Comparison of ENCODE assay signal across 8 cellular contexts in the genomic region with DNA sequence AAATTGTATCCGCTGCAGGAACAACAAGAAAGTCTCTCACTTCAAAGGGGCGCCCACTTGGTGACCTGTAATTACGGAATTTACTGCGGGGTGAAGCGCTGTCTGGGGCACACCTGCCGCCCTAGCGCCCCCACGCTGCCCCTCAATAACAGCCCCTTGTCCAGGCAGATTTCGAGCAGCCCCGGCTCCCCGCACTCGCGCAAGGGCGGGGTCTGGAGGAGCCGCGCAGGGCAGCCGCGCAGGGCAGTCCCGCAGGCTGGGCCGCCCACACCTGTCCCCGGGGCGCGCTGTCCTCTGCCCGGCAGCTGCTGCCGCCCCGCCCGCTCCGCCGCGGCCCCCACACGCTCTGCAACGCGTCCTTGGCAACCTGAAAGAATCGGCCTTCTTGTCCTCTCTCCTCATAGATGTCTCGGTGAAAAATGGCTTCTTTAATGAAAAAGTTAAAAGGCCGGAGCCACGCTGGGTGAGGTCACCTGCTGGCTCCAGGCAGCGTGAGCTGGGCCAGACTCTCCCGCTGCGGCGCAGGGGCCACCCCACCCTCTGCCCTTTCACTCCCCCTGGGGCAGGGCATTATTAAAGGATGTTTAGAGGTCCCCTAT.
DNase-seq lines count a peak whose midpoint lies in the region; ATAC-seq, FAIRE-seq and TF ChIP-seq lines count a peak whose summit lies in the region.

No MANE protein-coding gene starts in this region.

- H3K36me3 Mint-ChIP-seq in Calu3 (ENCODE audit: insufficient read depth, unreplicated experiment), result no peaks in the 10 kb centered on the region
- H3K36me3 Mint-ChIP-seq in immature natural killer cell, result no peaks in the 10 kb centered on the region

- H3K27me3 ChIP-seq in RWPE2 (ENCODE audit: insufficient read depth, poor library complexity, severe bottlenecking) (no peaks in the 10 kb centered on the region), left ventricle myocardium inferior (ENCODE audit: low read depth) (no peaks in the 10 kb centered on the region), pancreas (no peaks in the 10 kb centered on the region)

- BruUV-seq in Calu3 (replicated peaks; lab: Mats Ljungman, UMichigan), result no TSS peak

- DNase-seq in Calu3, result peak; percentile 24
- DNase-seq in RWPE2 (ENCODE audit: low spot score), result no peak
- DNase-seq in left ventricle myocardium inferior, result no peak
- DNase-seq in pancreas, result peak in 4 of 6 donors; percentile 44 to 76 (median 62)
- DNase-seq in immature natural killer cell, result no peak
- no peak for DNase-seq in A172 (ENCODE audit: low spot score)

- peak overlapping the region; percentile 14 for H3K4me3 ChIP-seq in RWPE2 (ENCODE audit: severe bottlenecking)
- peak overlapping the region; percentile 64 for H3K4me3 ChIP-seq in left ventricle myocardium inferior
- H3K4me3 ChIP-seq in pancreas, result peak overlapping the region; percentile 1 to 45 (median 32)

- intact Hi-C loops in Calu3 (cut with micrococcal nuclease; ENCODE audit: unreplicated experiment), result no loop called here
- intact Hi-C loops in left ventricle myocardium inferior (cut with micrococcal nuclease), result no loop called here
- intact Hi-C loops in pancreas (cut with DNase I), result no loop called here

- peak overlapping the region; percentile 70 for H3K4me3 Mint-ChIP-seq in Calu3 (ENCODE audit: low read depth, unreplicated experiment)
- no peak overlapping the region for H3K4me3 Mint-ChIP-seq in immature natural killer cell

- H3K9me3 ChIP-seq in RWPE2 (ENCODE audit: severe bottlenecking), result no peaks in the 10 kb centered on the region
- no peaks in the 10 kb centered on the region for H3K9me3 ChIP-seq in left ventricle myocardium inferior (replicated peaks)
- H3K9me3 ChIP-seq in pancreas, result no peaks in the 10 kb centered on the region

- CTCF ChIA-PET in Calu3 (lab: Charles Lee), result no interaction called here

- no peaks in the 10 kb centered on the region for H3K4me1 ChIP-seq in RWPE2 (ENCODE audit: insufficient read depth, poor library complexity, severe bottlenecking)
- peaks cover 26% of the 10 kb centered on the region for H3K4me1 ChIP-seq in left ventricle myocardium inferior
- peaks cover 0 to 3% (median 0%) of the 10 kb centered on the region in 3 donors for H3K4me1 ChIP-seq in pancreas

- peak; percentile 78 for ATAC-seq in RWPE2 (ENCODE audit: low read depth)
- ATAC-seq in pancreas, result peak; percentile 86 to 94 (median 92)
- ATAC-seq in HG02759 (IDR thresholded peaks at IDR 0.05; ENCODE audit: unreplicated experiment), result no peak
- ATAC-seq in GM21360 (IDR thresholded peaks at IDR 0.05; ENCODE audit: unreplicated experiment), result no peak

- H3K27me3 Mint-ChIP-seq in Calu3 (ENCODE audit: unreplicated experiment) (peaks cover 37% of the 10 kb centered on the region), immature natural killer cell (ENCODE audit: low read depth in 3 of 3) (peaks cover 3 to 13% (median 5%) of the 10 kb centered on the region in 3 donors)

- H3K27ac ChIP-seq in RWPE2 (ENCODE audit: poor library complexity, severe bottlenecking) (no peak overlapping the region), left ventricle myocardium inferior (replicated peaks) (peak overlapping the region; percentile 12), pancreas (peak overlapping the region; percentile 15 to 51 (median 44))

- H3K9me3 Mint-ChIP-seq in Calu3 (ENCODE audit: low read depth, unreplicated experiment), result no peaks in the 10 kb centered on the region
- H3K9me3 Mint-ChIP-seq in immature natural killer cell, result no peaks in the 10 kb centered on the region

- WGBS in pancreas, 2 donors, result 5 to 8% methylated on average over 35 to 41 of the region's 41 CpGs

- H3K4me1 Mint-ChIP-seq in Calu3 (ENCODE audit: low read depth, unreplicated experiment), result no peaks in the 10 kb centered on the region
- no peaks in the 10 kb centered on the region for H3K4me1 Mint-ChIP-seq in immature natural killer cell

- FAIRE-seq in pancreas (lab: Jason Lieb, UNC), result no peak

- no peak for TF ChIP-seq CTCF in Calu3 (IDR thresholded peaks at IDR 0.05; ENCODE audit: unreplicated experiment)
- TF ChIP-seq CTCF in RWPE2 (IDR thresholded peaks at IDR 0.05; ENCODE audit: poor library complexity, severe bottlenecking), result no peak
- TF ChIP-seq CTCF in left ventricle myocardium inferior (IDR thresholded peaks at IDR 0.05; ENCODE audit: borderline replicate concordance), result no peak
- no peak for TF ChIP-seq CTCF in pancreas (IDR thresholded peaks at IDR 0.05)

- no peaks in the 10 kb centered on the region for H3K36me3 ChIP-seq in RWPE2 (ENCODE audit: low read depth)
- no peaks in the 10 kb centered on the region for H3K36me3 ChIP-seq in left ventricle myocardium inferior
- H3K36me3 ChIP-seq in pancreas, result no peaks in the 10 kb centered on the region

- H3K27ac Mint-ChIP-seq in Calu3 (ENCODE audit: unreplicated experiment), result no peak overlapping the region
- H3K27ac Mint-ChIP-seq in immature natural killer cell, result no peak overlapping the region

Comparison
In these comparisons a context has a peak if more than half of its experiments do, and no peak if none do; other contexts are left out.
1. DNase-seq: peak in Calu3 (single experiment) and pancreas (4 of 6); none in RWPE2 (single experiment), left ventricle myocardium inferior (single experiment), immature natural killer cell (0 of 3) and A172 (single experiment).
2. ATAC-seq: peak in RWPE2 (single experiment) and pancreas (4 of 4); none in HG02759 (single experiment) and GM21360 (single experiment).
3. H3K4me3 ChIP-seq: peak in every context shown above with its lines; median percentile 64 in left ventricle myocardium inferior; 32 in pancreas; 14 in RWPE2.